In genomic region chr10:116521424-116522305, GRCh38 we compare ENCODE assay signal across 9 cellular contexts. TPM values are rescaled to one million over a fixed set of nuclear protein-coding genes. Genes with fewer than 3 reads are reported as not detected.
DNase-seq lines count a peak whose midpoint lies in the region; ATAC-seq, FAIRE-seq and TF ChIP-seq lines count a peak whose summit lies in the region.
"Had no signal": no experiment of that assay in that cellular context is flagged by ENCODE, and none has a peak within 500 bp of the region (broad histone marks: within the 10 kb centered on the region; RNA-seq: fewer than 3 reads in every experiment).

No MANE protein-coding gene starts in this region.

- no peaks in the 10 kb centered on the region for H3K36me3 Mint-ChIP-seq in T-helper 2 cell treated with Interferon-gamma antibody and Interleukin-4, amounts not matched to agents 5 μg/mL and 100 μg/mL, for 36 hours (ENCODE audit: low read depth)

- no peak overlapping the region for H3K4me3 ChIP-seq in smooth muscle cell
- H3K4me3 ChIP-seq in MG63 = no peak overlapping the region

- in situ Hi-C loops in Caki2 (cut with HindIII; ENCODE audit: low pct_unique_long_range_greater_than_20kb, low sequenced_read_pairs) = no loop called here

- H3K9me3 ChIP-seq in smooth muscle cell (replicated peaks; ENCODE audit: low read depth) = no peaks in the 10 kb centered on the region
- no peaks in the 10 kb centered on the region for H3K9me3 ChIP-seq in MG63

- H3K4me2 ChIP-seq in smooth muscle cell = no peak overlapping the region

- peak; percentile 80 for TF ChIP-seq CTCF in foreskin keratinocyte (conservative IDR thresholded peaks at IDR 0.05)
- TF ChIP-seq CTCF in smooth muscle cell (IDR thresholded peaks at IDR 0.05; ENCODE audit: borderline replicate concordance, insufficient read depth, poor library complexity, severe bottlenecking) = peak; percentile 92

- 36% methylated on average over 10 of the region's 10 CpGs for WGBS in smooth muscle cell (ENCODE audit: low lambda C conversion rate)

- peak; percentile 57 for FAIRE-seq in TTC549 (lab: Jason Lieb, UNC)

- no peaks in the 10 kb centered on the region for H3K79me2 ChIP-seq in smooth muscle cell (ENCODE audit: low read depth)

- no peak overlapping the region for H3K9ac ChIP-seq in smooth muscle cell (ENCODE audit: low read depth)

- H3K27me3 ChIP-seq in foreskin keratinocyte (no peaks in the 10 kb centered on the region), smooth muscle cell (ENCODE audit: low read depth) (no peaks in the 10 kb centered on the region), MG63 (peaks cover 4% of the 10 kb centered on the region; the same call in 1 of the 2 replicates)

- ATAC-seq in GM18870 (IDR thresholded peaks at IDR 0.05; ENCODE audit: unreplicated experiment) (peak; percentile 53), HG03571 (IDR thresholded peaks at IDR 0.05; ENCODE audit: unreplicated experiment) (peak; percentile 71), foreskin keratinocyte (peak; percentile 71)

- H3K4me1 ChIP-seq in foreskin keratinocyte = no peaks in the 10 kb centered on the region
- H3K4me1 ChIP-seq in smooth muscle cell (ENCODE audit: low read depth) = no peaks in the 10 kb centered on the region

- H3K27me3 Mint-ChIP-seq in T-helper 2 cell treated with Interferon-gamma antibody and Interleukin-4, amounts not matched to agents 5 μg/mL and 100 μg/mL, for 36 hours (ENCODE audit: low read depth) = no peaks in the 10 kb centered on the region

- no peak overlapping the region for H3K27ac ChIP-seq in foreskin keratinocyte
- no peak overlapping the region for H3K27ac ChIP-seq in smooth muscle cell (ENCODE audit: low read depth)

- H3K4me1 Mint-ChIP-seq in T-helper 2 cell treated with Interferon-gamma antibody and Interleukin-4, amounts not matched to agents 5 μg/mL and 100 μg/mL, for 36 hours (ENCODE audit: low read depth) = no peaks in the 10 kb centered on the region

- H3K9me3 Mint-ChIP-seq in T-helper 2 cell treated with Interferon-gamma antibody and Interleukin-4, amounts not matched to agents 5 μg/mL and 100 μg/mL, for 36 hours = no peaks in the 10 kb centered on the region

- H3K4me3 Mint-ChIP-seq in T-helper 2 cell treated with Interferon-gamma antibody and Interleukin-4, amounts not matched to agents 5 μg/mL and 100 μg/mL, for 36 hours = no peak overlapping the region

- H3F3A ChIP-seq in smooth muscle cell (ENCODE audit: low read depth) = no peaks in the 10 kb centered on the region

- no peaks in the 10 kb centered on the region for H3K36me3 ChIP-seq in smooth muscle cell (ENCODE audit: low read depth)
- H3K36me3 ChIP-seq in MG63 = no peaks in the 10 kb centered on the region

- no peak overlapping the region for H3K27ac Mint-ChIP-seq in T-helper 2 cell treated with Interferon-gamma antibody and Interleukin-4, amounts not matched to agents 5 μg/mL and 100 μg/mL, for 36 hours

- H2AFZ ChIP-seq in smooth muscle cell (ENCODE audit: low read depth) = no peak overlapping the region

- no peaks in the 10 kb centered on the region for H4K20me1 ChIP-seq in smooth muscle cell (ENCODE audit: low read depth)

- peak; percentile 20 for DNase-seq in Caki2 (ENCODE audit: low read depth)
- peak in 1 of 2 donors; percentile 22 for DNase-seq in foreskin keratinocyte
- no peak for DNase-seq in smooth muscle cell (lab: John Stamatoyannopoulos, UW; ENCODE audit: unreplicated experiment)
- no peak for DNase-seq in T-helper 2 cell treated with Interferon-gamma antibody and Interleukin-4, amounts not matched to agents 5 μg/mL and 100 μg/mL, for 36 hours (ENCODE audit: low spot score)
- no peak for DNase-seq in MG63

RNA-seq across cellular contexts. Expression of gene PNLIP, which starts 24.1 kb away (rescaled TPM):
- total RNA-seq in Caki2 (2014; rRNA removed; shearing (Covaris generic); ENCODE audit: low replicate concordance) = not detected in 2 replicates
- total RNA-seq in foreskin keratinocyte (not detected in 2 replicates), smooth muscle cell (not detected in 2 replicates)
- polyA plus RNA-seq in foreskin keratinocyte (not detected in 2 replicates), smooth muscle cell (not detected in 2 replicates)
- not detected in 2 replicates for total RNA-seq in MG63 (2014; rRNA removed; shearing (Covaris generic); ENCODE audit: low replicate concordance)
- total RNA-seq: T-helper 2 cell treated with Interferon-gamma antibody and Interleukin-4, amounts not matched to agents 100 ng/mL and 5 ng/mL, for 36 hours had no signal
